Comparison of ENCODE assay signal across 11 cellular contexts in genomic region chr20:22974354-22974753, GRCh38.
DNase-seq lines count a peak whose midpoint lies in the region; ATAC-seq and TF ChIP-seq lines count a peak whose summit lies in the region.
"Had no signal": no experiment of that assay in that cellular context is flagged by ENCODE, and none has a peak within 500 bp of the region (broad histone marks: within the 10 kb centered on the region; RNA-seq: fewer than 3 reads in every experiment).

No MANE protein-coding gene starts in this region.

- CTCF ChIA-PET in WTC11 (lab: Charles Lee), result interaction anchor here (0.6 to 4.7 kb wide), 45 partner anchors 9 to 640 kb away, joined by 3 to 57 read pairs (median 4); partner anchors contain the start of genes FOXA2, NXT1 and SSTR4

- TF ChIP-seq CTCF in HL-60 (IDR thresholded peaks at IDR 0.05; ENCODE audit: insufficient read depth, low read length) (peak; percentile 38), WTC11 (IDR thresholded peaks at IDR 0.05) (peak; percentile 47)

- ATAC-seq in WTC11, result peak; percentile 79
- no peak for ATAC-seq in GM21390 (IDR thresholded peaks at IDR 0.05; ENCODE audit: unreplicated experiment)
- no peak for ATAC-seq in HG03159 (IDR thresholded peaks at IDR 0.05; ENCODE audit: unreplicated experiment)

- H3K4me3 ChIP-seq in HL-60 (replicated peaks; ENCODE audit: insufficient read depth, low read length), result no peak overlapping the region
- H3K4me3 ChIP-seq: lung, SK-N-MC had no signal

- H3K27me3 ChIP-seq in HL-60 (ENCODE audit: insufficient read depth, poor library complexity, severe bottlenecking), result no peaks in the 10 kb centered on the region

- H3K27ac Mint-ChIP-seq in WTC11, result no peak overlapping the region
- H3K27ac Mint-ChIP-seq: activated naive CD8-positive, alpha-beta T cell had no signal

- H3K36me3 Mint-ChIP-seq in WTC11, result no peaks in the 10 kb centered on the region
- H3K36me3 Mint-ChIP-seq: activated naive CD8-positive, alpha-beta T cell had no signal

- peaks cover 15% of the 10 kb centered on the region for H3K4me1 Mint-ChIP-seq in WTC11

- no peak overlapping the region for H3K27ac ChIP-seq in HL-60 (replicated peaks)
- H3K27ac ChIP-seq: SK-N-MC had no signal

- H3K4me3 Mint-ChIP-seq in WTC11, result no peak overlapping the region
- H3K4me3 Mint-ChIP-seq: activated naive CD8-positive, alpha-beta T cell had no signal

- POLR2A ChIA-PET in WTC11 (lab: Charles Lee), result no interaction called here

- peaks cover 9% of the 10 kb centered on the region for H3K27me3 Mint-ChIP-seq in WTC11 (ENCODE audit: low read depth)
- H3K27me3 Mint-ChIP-seq: activated naive CD8-positive, alpha-beta T cell had no signal

- DNase-seq in COR-L47 (lab: John Stamatoyannopoulos, UW) (peak; percentile 5), HL-60 (ENCODE audit: low read depth in 1 of 2, low spot score in 1 of 2) (peak; percentile 15 to 29), WTC11 (ENCODE audit: low spot score) (peak; percentile 41), kidney glomerular epithelial cell (lab: John Stamatoyannopoulos, UW) (peak; percentile 13), foreskin melanocyte (no peak), NCI-H526 treated with DMSO at 0.1 percent for 48 hours (lab: John Stamatoyannopoulos, UW) (no peak)

- H3K9me3 Mint-ChIP-seq in WTC11, result peaks cover 9% of the 10 kb centered on the region

TF ChIP-seq in WTC11, 78 proteins besides CTCF, POLR2A, EP300 and RAD21:
- TF ChIP-seq PRRX2 (CRISPR knock-in tag; IDR thresholded peaks at IDR 0.05) (no peak), JUN (CRISPR knock-in tag; IDR thresholded peaks at IDR 0.05) (no peak), ZBTB21 (CRISPR knock-in tag; IDR thresholded peaks at IDR 0.05; ENCODE audit: borderline replicate concordance) (no peak), ZNF425 (CRISPR knock-in tag; conservative IDR thresholded peaks at IDR 0.05) (no peak), CREB1 (CRISPR knock-in tag; IDR thresholded peaks at IDR 0.05) (no peak), SMAD4 (CRISPR knock-in tag; IDR thresholded peaks at IDR 0.05) (no peak), SOX15 (CRISPR knock-in tag; IDR thresholded peaks at IDR 0.05) (no peak), CREM (CRISPR knock-in tag; IDR thresholded peaks at IDR 0.05) (no peak), MYBL2 (CRISPR knock-in tag; IDR thresholded peaks at IDR 0.05) (no peak), ZNF281 (CRISPR knock-in tag; IDR thresholded peaks at IDR 0.05) (no peak), NFE2L1 (CRISPR knock-in tag; IDR thresholded peaks at IDR 0.05) (no peak), TP53 (CRISPR knock-in tag; IDR thresholded peaks at IDR 0.05) (no peak), ATF1 (CRISPR knock-in tag; IDR thresholded peaks at IDR 0.05) (no peak)

Comparison
In these comparisons a context has a peak if more than half of its experiments do, and no peak if none do; other contexts are left out.
1. DNase-seq: peak in COR-L47 (single experiment), HL-60 (2 of 2), WTC11 (single experiment) and kidney glomerular epithelial cell (single experiment); none in foreskin melanocyte (single experiment) and NCI-H526 treated with DMSO at 0.1 percent for 48 hours (single experiment).